In genomic region chr22:29509815-29510214, GRCh38 we compare ENCODE assay signal across 15 cellular contexts. TPM values are rescaled to one million over a fixed set of nuclear protein-coding genes. Genes with fewer than 3 reads are reported as not detected.
"Had no signal": no experiment of that assay in that cellular context is flagged by ENCODE, and none has a peak within 500 bp of the region (broad histone marks: within the 10 kb centered on the region; RNA-seq: fewer than 3 reads in every experiment).

No MANE protein-coding gene starts in this region.

- H3K4me3 Mint-ChIP-seq: activated CD4-positive, alpha-beta T cell treated with anti-CD3 and anti-CD28 coated beads for 36 hours; mesothelial cell of epicardium; nephron progenitor cell; WTC11 had no signal

- H3K4me3 ChIP-seq: hepatocyte, spleen, tibial nerve had no signal

- DNase-seq: activated CD4-positive, alpha-beta T cell treated with anti-CD3 and anti-CD28 coated beads for 36 hours; activated gamma-delta T cell; activated T-cell treated with anti-CD3 and anti-CD28 coated beads, Interleukin-2, amount 50 U/mL, for 1 hour; amniotic stem cell; nephron progenitor cell; occipital lobe; posterior cingulate gyrus; retina; stimulated activated naive CD4-positive, alpha-beta T cell treated with Interleukin-2 at 50 U/mL for 16 hours had no signal

- ATAC-seq: activated CD4-positive, alpha-beta T cell treated with anti-CD3 and anti-CD28 coated beads for 36 hours; WTC11 had no signal

- H3K27ac ChIP-seq: hepatocyte, tibial nerve had no signal

- H3K4me1 Mint-ChIP-seq: activated CD4-positive, alpha-beta T cell treated with anti-CD3 and anti-CD28 coated beads for 36 hours; mesothelial cell of epicardium; nephron progenitor cell; WTC11 had no signal

- H3K27ac Mint-ChIP-seq: activated CD4-positive, alpha-beta T cell treated with anti-CD3 and anti-CD28 coated beads for 36 hours; mesothelial cell of epicardium; WTC11 had no signal

- H3K9me3 Mint-ChIP-seq: mesothelial cell of epicardium, nephron progenitor cell, WTC11 had no signal

- H3K27me3 ChIP-seq: hepatocyte, spleen, tibial nerve had no signal

- H3K4me1 ChIP-seq: spleen, tibial nerve had no signal

- H3K27me3 Mint-ChIP-seq: activated CD4-positive, alpha-beta T cell treated with anti-CD3 and anti-CD28 coated beads for 36 hours had no signal

- H3K9me3 ChIP-seq: spleen, tibial nerve had no signal

RNA-seq across cellular contexts. Expression of gene NEFH, which starts 29.8 kb away (rescaled TPM):
- total RNA-seq: lung microvascular endothelial cell had no signal
